Comparison of ENCODE assay signal across 17 cellular contexts in genomic region chr2:106801256-106801655, GRCh38.
DNase-seq lines count a peak whose midpoint lies in the region; ATAC-seq and TF ChIP-seq lines count a peak whose summit lies in the region.
"Had no signal": no experiment of that assay in that cellular context is flagged by ENCODE, and none has a peak within 500 bp of the region (broad histone marks: within the 10 kb centered on the region; RNA-seq: fewer than 3 reads in every experiment).

No MANE protein-coding gene starts in this region.

- TF ChIP-seq CTCF in MM.1S (IDR thresholded peaks at IDR 0.05; ENCODE audit: low read length) = no peak

- no peak overlapping the region for H4K91ac ChIP-seq in trophoblast cell (ENCODE audit: low read depth, low read length)

- no peak overlapping the region for H3K18ac ChIP-seq in trophoblast cell (ENCODE audit: low read length)

- no peaks in the 10 kb centered on the region for H3F3A ChIP-seq in MM.1S (ENCODE audit: insufficient read depth, low read length)

- H3K27me3 ChIP-seq in MM.1S (replicated peaks; ENCODE audit: insufficient read depth, low read length) = no peaks in the 10 kb centered on the region
- H3K27me3 ChIP-seq in trophoblast cell (ENCODE audit: insufficient read depth, low read length) = no peaks in the 10 kb centered on the region

- H3K9ac ChIP-seq in MM.1S (ENCODE audit: low read length) = no peak overlapping the region
- H3K9ac ChIP-seq in trophoblast cell (ENCODE audit: low read length) = no peak overlapping the region

- H4K8ac ChIP-seq in trophoblast cell (ENCODE audit: low read depth, low read length) = no peak overlapping the region

- no peaks in the 10 kb centered on the region for H3K79me2 ChIP-seq in MM.1S (ENCODE audit: low read length)
- H3K79me2 ChIP-seq in trophoblast cell (ENCODE audit: control insufficient read depth, insufficient read depth, low read length, poor library complexity) = no peaks in the 10 kb centered on the region

- no peaks in the 10 kb centered on the region for H3K9me2 ChIP-seq in MM.1S (replicated peaks; ENCODE audit: insufficient read depth, low read length)

- H3K4me2 ChIP-seq in MM.1S (ENCODE audit: low read depth, low read length) (no peak overlapping the region), trophoblast cell (ENCODE audit: low read length) (no peak overlapping the region)
- H3K4me2 ChIP-seq: PC-9 had no signal

- H3K4ac ChIP-seq in trophoblast cell (ENCODE audit: low read depth, low read length) = no peak overlapping the region

- H3K9me3 ChIP-seq in MM.1S (replicated peaks; ENCODE audit: insufficient read depth, low read length) = no peaks in the 10 kb centered on the region
- no peaks in the 10 kb centered on the region for H3K9me3 ChIP-seq in trophoblast cell (ENCODE audit: insufficient read depth, low read depth, low read length)
- H3K9me3 ChIP-seq: HAP-1 had no signal

- no peak for ATAC-seq in Right ventricle myocardium inferior

- H3K36me3 ChIP-seq in MM.1S (replicated peaks; ENCODE audit: insufficient read depth, low read length) = no peaks in the 10 kb centered on the region
- no peaks in the 10 kb centered on the region for H3K36me3 ChIP-seq in trophoblast cell (ENCODE audit: control insufficient read depth in 1 of 2, insufficient read depth in 2 of 2, low read length in 2 of 2)
- H3K36me3 ChIP-seq: HAP-1 had no signal

- H3K14ac ChIP-seq in trophoblast cell (ENCODE audit: low read length) = no peak overlapping the region

- DNase-seq in NCI-H524 (lab: John Stamatoyannopoulos, UW) (peak; percentile 73 to 81), amniotic epithelial cell (ENCODE audit: low read depth) (peak; percentile 38), iPS DF 4.7 (ENCODE audit: extremely low read depth, low spot score) (peak; percentile 14), caudate nucleus (lab: John Stamatoyannopoulos, UW) (no peak), MM.1S (no peak), Right ventricle myocardium inferior (ENCODE audit: missing footprints) (no peak), trophoblast cell (no peak)
- DNase-seq: CD4-positive, alpha-beta memory T cell; DND-41; IMR-90; Kasumi-1; MV-4-11; NCI-H1417 treated with DMSO at 0.1 percent for 48 hours; NCI-H2029; NCI-H510A treated with DMSO at 0.1 percent for 48 hours; PC-9 had no signal

- intact Hi-C loops in Right ventricle myocardium inferior (cut with DNase I) = no loop called here

- H3K23ac ChIP-seq in trophoblast cell (ENCODE audit: low read length) = no peak overlapping the region

- H2AFZ ChIP-seq in MM.1S (ENCODE audit: low read length) (no peak overlapping the region), trophoblast cell (ENCODE audit: insufficient read depth, low read length, poor library complexity) (no peak overlapping the region)
- H2AFZ ChIP-seq: PC-9 had no signal

- WGBS in trophoblast cell (ENCODE audit: extremely low coverage, insufficient coverage, insufficient read length) = no CpG with 5 or more reads among the region's 6 CpGs

- H3K27ac ChIP-seq in caudate nucleus (ENCODE audit: low read depth, low read length) = no peak overlapping the region
- H3K27ac ChIP-seq in MM.1S (ENCODE audit: low read length) = no peak overlapping the region
- no peak overlapping the region for H3K27ac ChIP-seq in trophoblast cell (ENCODE audit: low read depth, low read length)
- H3K27ac ChIP-seq: PC-9 had no signal

- H4K12ac ChIP-seq in trophoblast cell (ENCODE audit: low read depth, low read length) = no peak overlapping the region

- no peak overlapping the region for H2BK120ac ChIP-seq in trophoblast cell (ENCODE audit: insufficient read depth, low read length, poor library complexity)

- no peak overlapping the region for H2BK12ac ChIP-seq in trophoblast cell (ENCODE audit: low read length)

- H2AK5ac ChIP-seq in trophoblast cell (ENCODE audit: low read length) = no peak overlapping the region

- H2BK5ac ChIP-seq in trophoblast cell (ENCODE audit: low read depth, low read length, poor library complexity) = no peak overlapping the region

- H3K79me1 ChIP-seq in trophoblast cell (ENCODE audit: low read length) = no peaks in the 10 kb centered on the region

- H3K4me1 ChIP-seq in MM.1S (ENCODE audit: low read length) (peaks cover 7% of the 10 kb centered on the region; the same call in 1 of the 2 replicates), trophoblast cell (ENCODE audit: control insufficient read depth in 1 of 2, insufficient read depth in 2 of 2, low read length in 2 of 2) (no peaks in the 10 kb centered on the region)
- H3K4me1 ChIP-seq: HAP-1 had no signal

- H3K4me3 ChIP-seq in MM.1S (ENCODE audit: low read length) = no peak overlapping the region
- H3K4me3 ChIP-seq in trophoblast cell (ENCODE audit: low read depth, low read length) = no peak overlapping the region
- H3K4me3 ChIP-seq: HAP-1, PC-9 had no signal

- H4K20me1 ChIP-seq in MM.1S (ENCODE audit: insufficient read depth, low read length) = no peaks in the 10 kb centered on the region

Comparison
In these comparisons a context has a peak if more than half of its experiments do, and no peak if none do; other contexts are left out.
1. DNase-seq: peak in NCI-H524 (2 of 2), amniotic epithelial cell (single experiment) and iPS DF 4.7 (single experiment); none in caudate nucleus (0 of 61), MM.1S (single experiment), Right ventricle myocardium inferior (single experiment) and trophoblast cell (0 of 2).